24 cellular contexts compared by ENCODE assay signal in genomic region chr17:2210726-2211125, GRCh38.
DNase-seq lines count a peak whose midpoint lies in the region; ATAC-seq and TF ChIP-seq lines count a peak whose summit lies in the region.
"Had no signal": no experiment of that assay in that cellular context is flagged by ENCODE, and none has a peak within 500 bp of the region (broad histone marks: within the 10 kb centered on the region; RNA-seq: fewer than 3 reads in every experiment).

No MANE protein-coding gene starts in this region.

- no peaks in the 10 kb centered on the region for H3K27me3 ChIP-seq in right cardiac atrium (ENCODE audit: control insufficient read depth, insufficient read depth)
- no peaks in the 10 kb centered on the region for H3K27me3 ChIP-seq in psoas muscle (ENCODE audit: insufficient read depth in 3 of 3, low read length in 2 of 3)

- intact Hi-C loops in right cardiac atrium (cut with DNase I) (loop anchor here in 2 of 4 donors (5.0 kb wide), 1 partner anchor 33 kb away; no protein-coding TSS in a partner anchor), Right ventricle myocardium superior (cut with DNase I) (loop anchor here (5.0 kb wide), 1 partner anchor 33 kb away; no protein-coding TSS in a partner anchor), psoas muscle (cut with DNase I) (loop anchor here (5.0 kb wide), 1 partner anchor 33 kb away; no protein-coding TSS in a partner anchor)
- intact Hi-C loops in activated CD4-positive, alpha-beta T cell treated with anti-CD3 and anti-CD28 coated beads, Interleukin-2, amount 10 ng/mL, durations not matched to agents 24 days and 14 days (cut with micrococcal nuclease) = no loop called here

- H3K4me3 ChIP-seq in right cardiac atrium (ENCODE audit: low read length) (no peak overlapping the region), psoas muscle (no peak overlapping the region)
- H3K4me3 ChIP-seq: A549, GM23248, PC-9 had no signal

- no peaks in the 10 kb centered on the region for H3K27me3 Mint-ChIP-seq in memory B cell
- no peaks in the 10 kb centered on the region for H3K27me3 Mint-ChIP-seq in activated CD4-positive, alpha-beta T cell treated with anti-CD3 and anti-CD28 coated beads, Interleukin-2, amount 10 ng/mL, durations not matched to agents 24 days and 14 days
- H3K27me3 Mint-ChIP-seq: B cell had no signal

- ATAC-seq in right cardiac atrium = no peak
- no peak for ATAC-seq in Right ventricle myocardium superior (ENCODE audit: poor library complexity)
- ATAC-seq in memory B cell (ENCODE audit: low read depth) = no peak
- ATAC-seq in psoas muscle = no peak
- no peak for ATAC-seq in GM18502 (IDR thresholded peaks at IDR 0.05; ENCODE audit: poor library complexity, unreplicated experiment)
- ATAC-seq: A549, HepG2, SK-N-SH treated with all-trans-retinoic acid at 6 μM for 48 hours had no signal

- DNase-seq in right cardiac atrium (no peak), Right ventricle myocardium superior (no peak), memory B cell (ENCODE audit: low spot score in 2 of 2) (no peak), psoas muscle (no peak)
- DNase-seq in activated CD4-positive, alpha-beta T cell treated with anti-CD3 and anti-CD28 coated beads, Interleukin-2, amount 10 ng/mL, durations not matched to agents 24 days and 14 days = no peak
- DNase-seq in activated CD4-positive, alpha-beta T cell treated with anti-CD3 and anti-CD28 coated beads for 4 hours = no peak
- DNase-seq: DMS153, GM23248, H9, KBM-7, NCI-H1092 treated with DMSO at 0.1 percent for 48 hours, NCI-H146, NCI-H2029 treated with DMSO at 0.1 percent for 48 hours, NCI-H226, NCI-H510A treated with DMSO at 0.1 percent for 48 hours, NCI-H748 treated with DMSO at 0.1 percent for 48 hours, PC-9 had no signal

- H3K4me3 Mint-ChIP-seq in memory B cell = no peak overlapping the region
- H3K4me3 Mint-ChIP-seq in activated CD4-positive, alpha-beta T cell treated with anti-CD3 and anti-CD28 coated beads, Interleukin-2, amount 10 ng/mL, durations not matched to agents 24 days and 14 days = no peak overlapping the region
- H3K4me3 Mint-ChIP-seq: B cell, CD14-positive monocyte, H9 had no signal

- TF ChIP-seq CTCF in psoas muscle (IDR thresholded peaks at IDR 0.05) = no peak

- H3K4me1 ChIP-seq in right cardiac atrium (ENCODE audit: control insufficient read depth, insufficient read depth, low read length) = peaks cover 13% of the 10 kb centered on the region
- H3K4me1 ChIP-seq in psoas muscle = peaks cover 54% of the 10 kb centered on the region
- H3K4me1 ChIP-seq: A549 had no signal

- H3K4me1 Mint-ChIP-seq in memory B cell = peaks cover 4% of the 10 kb centered on the region
- H3K4me1 Mint-ChIP-seq in activated CD4-positive, alpha-beta T cell treated with anti-CD3 and anti-CD28 coated beads, Interleukin-2, amount 10 ng/mL, durations not matched to agents 24 days and 14 days = peaks cover 42% of the 10 kb centered on the region

- H3K9me3 Mint-ChIP-seq in memory B cell = no peaks in the 10 kb centered on the region
- no peaks in the 10 kb centered on the region for H3K9me3 Mint-ChIP-seq in activated CD4-positive, alpha-beta T cell treated with anti-CD3 and anti-CD28 coated beads, Interleukin-2, amount 10 ng/mL, durations not matched to agents 24 days and 14 days
- H3K9me3 Mint-ChIP-seq: CD14-positive monocyte, H9 had no signal

- H3K27ac Mint-ChIP-seq in memory B cell = peak overlapping the region; percentile 26
- H3K27ac Mint-ChIP-seq in activated CD4-positive, alpha-beta T cell treated with anti-CD3 and anti-CD28 coated beads, Interleukin-2, amount 10 ng/mL, durations not matched to agents 24 days and 14 days = no peak overlapping the region
- H3K27ac Mint-ChIP-seq: B cell, CD14-positive monocyte had no signal

- WGBS in right cardiac atrium = 86% methylated on average over 2 of the region's 2 CpGs
- WGBS in psoas muscle, 3 donors = 83 to 89% (median 84%) methylated on average over 2 of the region's 2 CpGs

- H3K9me3 ChIP-seq in right cardiac atrium (ENCODE audit: control insufficient read depth, low read length) (no peaks in the 10 kb centered on the region), psoas muscle (no peaks in the 10 kb centered on the region)
- H3K9me3 ChIP-seq: A549 had no signal

- no peaks in the 10 kb centered on the region for H3K36me3 ChIP-seq in psoas muscle (ENCODE audit: insufficient read depth in 1 of 2, low read depth in 1 of 2)

- peak overlapping the region; percentile 53 for H3K27ac ChIP-seq in right cardiac atrium (ENCODE audit: low read length)
- peak overlapping the region; percentile 95 for H3K27ac ChIP-seq in psoas muscle
- H3K27ac ChIP-seq: A549, HL-60, PC-9 had no signal

- H3K36me3 Mint-ChIP-seq in memory B cell = peaks cover 8% of the 10 kb centered on the region
- H3K36me3 Mint-ChIP-seq in activated CD4-positive, alpha-beta T cell treated with anti-CD3 and anti-CD28 coated beads, Interleukin-2, amount 10 ng/mL, durations not matched to agents 24 days and 14 days (ENCODE audit: low read depth) = peaks cover 27% of the 10 kb centered on the region
